ENCODE assay signal across 8 cellular contexts in the genomic region with DNA sequence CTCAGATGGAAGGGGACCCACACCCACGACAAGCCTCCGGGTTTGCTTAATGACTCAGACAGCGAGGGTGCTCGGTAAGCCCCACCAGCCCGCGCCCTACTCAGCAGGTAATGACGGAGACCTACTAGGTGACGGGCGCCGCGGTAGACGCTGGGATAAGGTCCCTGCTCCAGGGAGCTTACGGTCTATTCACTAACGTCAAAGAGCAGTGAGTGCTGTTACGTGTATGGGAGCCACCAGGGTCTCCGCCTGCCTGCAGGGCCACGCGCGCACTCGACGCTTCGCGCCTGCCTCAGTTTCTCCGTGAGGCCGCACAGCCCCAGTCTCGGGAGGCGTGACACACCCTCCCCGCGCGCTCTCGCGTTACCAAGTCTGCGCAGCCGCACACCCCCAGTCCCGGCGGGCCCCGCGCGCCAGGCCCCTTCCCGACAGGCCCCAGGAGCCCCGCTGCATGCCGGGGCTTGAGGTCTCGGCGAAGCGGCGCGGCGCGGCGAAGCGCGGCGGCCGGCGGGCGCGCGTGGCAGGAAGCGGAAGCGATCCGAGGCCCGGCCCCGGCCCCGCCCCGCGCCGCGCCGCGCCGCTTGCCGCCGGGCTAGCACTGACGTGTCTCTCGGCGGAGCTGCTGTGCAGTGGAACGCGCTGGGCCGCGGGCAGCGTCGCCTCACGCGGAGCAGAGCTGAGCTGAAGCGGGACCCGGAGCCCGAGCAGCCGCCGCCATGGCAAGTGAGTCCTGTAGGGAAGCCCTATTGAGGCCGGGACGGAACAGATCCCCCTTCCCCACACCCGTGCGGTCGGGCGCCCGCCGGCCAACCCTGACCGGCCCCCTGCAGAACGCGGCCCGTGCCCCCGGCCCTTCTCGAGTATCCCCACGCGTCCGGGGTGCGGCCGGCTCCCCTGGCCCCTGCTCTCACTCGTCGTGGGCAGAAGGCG. TPM values are rescaled to one million over a fixed set of nuclear protein-coding genes. Genes with fewer than 3 reads are reported as not detected.
DNase-seq lines count a peak whose midpoint lies in the region; ATAC-seq and TF ChIP-seq lines count a peak whose summit lies in the region.

A gene (plus strand): TSS at position 601 of the 930 bp plus-strand sequence. CDS start 116 bp downstream, at position 717.

- H3K4me3 ChIP-seq in thoracic aorta, result peak within 1 kb of the TSS; percentile 93

- peaks cover 46% of the 10 kb centered on the region for H3K4me1 Mint-ChIP-seq in activated naive CD8-positive, alpha-beta T cell (ENCODE audit: low read depth)
- H3K4me1 Mint-ChIP-seq in glutamatergic neuron (ENCODE audit: low read depth, unreplicated experiment), result peaks cover 23% of the 10 kb centered on the region
- H3K4me1 Mint-ChIP-seq in osteocyte (ENCODE audit: unreplicated experiment), result peaks cover 42% of the 10 kb centered on the region

- H3K27ac Mint-ChIP-seq in activated naive CD8-positive, alpha-beta T cell, result peak within 1 kb of the TSS; percentile 97
- H3K27ac Mint-ChIP-seq in glutamatergic neuron (ENCODE audit: unreplicated experiment) (peak within 1 kb of the TSS; percentile 98), osteocyte (ENCODE audit: unreplicated experiment) (peak within 1 kb of the TSS; percentile 95)

- H3K27me3 Mint-ChIP-seq in activated naive CD8-positive, alpha-beta T cell, result no peaks in the 10 kb centered on the region
- H3K27me3 Mint-ChIP-seq in glutamatergic neuron (ENCODE audit: unreplicated experiment), result peaks cover 2% of the 10 kb centered on the region
- peaks cover 12% of the 10 kb centered on the region for H3K27me3 Mint-ChIP-seq in osteocyte (ENCODE audit: unreplicated experiment)

- peak within 1 kb of the TSS; percentile 88 to 91 for H3K27ac ChIP-seq in thoracic aorta

- ATAC-seq in HG02642 (IDR thresholded peaks at IDR 0.05; ENCODE audit: poor library complexity, unreplicated experiment) (peak; percentile 95), thoracic aorta (ENCODE audit: insufficient number of reproducible peaks, low FRiP score, low read depth) (peak; percentile 93)

- H3K9me3 Mint-ChIP-seq in activated naive CD8-positive, alpha-beta T cell (ENCODE audit: low read depth), result no peaks in the 10 kb centered on the region
- H3K9me3 Mint-ChIP-seq in glutamatergic neuron (ENCODE audit: unreplicated experiment) (peaks cover 7% of the 10 kb centered on the region), osteocyte (ENCODE audit: unreplicated experiment) (no peaks in the 10 kb centered on the region)

- peaks cover 20 to 38% of the 10 kb centered on the region in 2 donors for H3K4me1 ChIP-seq in thoracic aorta (ENCODE audit: control insufficient read depth in 1 of 2, low read depth in 2 of 2)

- H3K36me3 Mint-ChIP-seq in activated naive CD8-positive, alpha-beta T cell, result peaks cover 8% of the 10 kb centered on the region
- H3K36me3 Mint-ChIP-seq in glutamatergic neuron (ENCODE audit: unreplicated experiment), result no peaks in the 10 kb centered on the region
- H3K36me3 Mint-ChIP-seq in osteocyte (ENCODE audit: unreplicated experiment), result peaks cover 27% of the 10 kb centered on the region

- TF ChIP-seq CTCF in glutamatergic neuron (IDR thresholded peaks at IDR 0.05; ENCODE audit: partially characterized antibody, unreplicated experiment) (no peak), osteocyte (IDR thresholded peaks at IDR 0.05) (no peak), thoracic aorta (IDR thresholded peaks at IDR 0.05) (no peak)

- TF ChIP-seq POLR2A in GM10847 (IDR thresholded peaks at IDR 0.05; ENCODE audit: extremely low read depth, insufficient read length), result peak; percentile 97

- DNase-seq in NCI-H1105 treated with DMSO at 0.1 percent for 48 hours (lab: John Stamatoyannopoulos, UW), result peak; percentile 96
- DNase-seq in SKM-1 treated with dmso at 0.1 percent for 144 hours (lab: John Stamatoyannopoulos, UW; ENCODE audit: unreplicated experiment), result peak; percentile 91
- peak; percentile 97 for DNase-seq in glutamatergic neuron
- DNase-seq in osteocyte (ENCODE audit: extremely low spot score, unreplicated experiment), result peak; percentile 99
- peak; percentile 65 for DNase-seq in thoracic aorta (ENCODE audit: low spot score)

- no peaks in the 10 kb centered on the region for H3K27me3 ChIP-seq in thoracic aorta (replicated peaks; ENCODE audit: insufficient read depth)

- H3K36me3 ChIP-seq in thoracic aorta, result peaks cover 13% of the 10 kb centered on the region

- H3K9me3 ChIP-seq in thoracic aorta, result no peaks in the 10 kb centered on the region

- peak within 1 kb of the TSS; percentile 100 for H3K4me3 Mint-ChIP-seq in activated naive CD8-positive, alpha-beta T cell
- peak within 1 kb of the TSS; percentile 99 for H3K4me3 Mint-ChIP-seq in glutamatergic neuron (ENCODE audit: unreplicated experiment)
- peak within 1 kb of the TSS; percentile 96 for H3K4me3 Mint-ChIP-seq in osteocyte (ENCODE audit: unreplicated experiment)

RNA-seq across cellular contexts. Expression of the gene that starts here (rescaled TPM):
- total RNA-seq in glutamatergic neuron (ENCODE audit: unreplicated experiment) (201 TPM), osteocyte (307 and 310 TPM in 2 replicates), thoracic aorta (100 to 1,000 TPM; 149 to 182 TPM)

Comparison
In these comparisons a context has a peak if more than half of its experiments do, and no peak if none do; other contexts are left out.
1. Peak in every context shown above with its lines: DNase-seq, ATAC-seq, H3K4me3 ChIP-seq and H3K27ac ChIP-seq.